ENCODE assay signal across 8 cellular contexts in the genomic region with DNA sequence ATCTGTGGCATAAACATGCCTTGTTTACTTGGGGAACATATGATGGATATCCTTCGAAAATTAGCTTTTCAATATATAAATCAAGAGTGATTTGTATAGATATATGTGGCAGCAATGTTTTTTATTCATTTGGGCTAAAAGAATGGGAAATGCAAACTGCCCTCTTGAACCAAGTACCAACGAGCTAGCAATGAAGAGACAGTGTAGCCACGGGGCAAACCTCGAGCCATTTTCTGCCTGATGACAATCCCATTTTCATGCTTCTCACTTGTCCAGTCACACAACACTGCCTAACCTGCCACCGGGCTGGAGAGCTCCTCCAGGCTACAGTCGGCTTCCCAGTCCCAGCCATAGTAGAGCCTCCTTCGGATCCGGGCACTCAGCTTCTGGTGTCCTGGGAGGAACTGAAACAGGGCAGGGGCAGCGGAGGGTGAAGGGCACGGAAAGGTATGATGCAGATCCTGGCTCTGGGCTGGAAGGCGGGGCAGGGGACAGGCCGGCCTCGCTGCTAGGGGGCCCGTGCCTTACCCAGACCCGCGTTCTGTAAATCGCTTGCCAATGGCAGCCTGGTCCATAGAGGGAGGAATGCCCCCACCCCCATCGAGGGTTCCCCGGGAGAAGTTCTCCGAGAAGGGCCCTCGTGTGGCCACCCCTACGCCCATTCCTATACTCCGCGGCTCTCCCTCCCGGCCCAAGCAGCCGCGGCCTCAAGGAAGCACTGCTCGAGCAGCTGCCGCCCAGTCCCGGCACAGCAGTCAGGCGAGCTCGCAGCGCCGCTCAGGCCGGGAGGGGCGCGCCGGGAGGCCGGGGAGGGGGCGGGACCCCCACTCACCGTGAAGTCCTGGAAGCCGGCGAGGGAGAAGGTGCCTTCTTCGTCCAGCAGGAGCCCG. TPM values are rescaled to one million over a fixed set of nuclear protein-coding genes. Genes with fewer than 3 reads are reported as not detected.
A peak's percentile ranks its signal among the peaks of the same experiment; 100 is the strongest.
DNase-seq lines count a peak whose midpoint lies in the region; ATAC-seq and TF ChIP-seq lines count a peak whose summit lies in the region.

No MANE protein-coding gene starts in this region.

- H3K9me3 ChIP-seq in cardiac muscle cell (ENCODE audit: low read depth) (no peaks in the 10 kb centered on the region), parathyroid adenoma (ENCODE audit: control insufficient read depth, low read length) (no peaks in the 10 kb centered on the region)

- H3K27me3 ChIP-seq in cardiac muscle cell = no peaks in the 10 kb centered on the region
- H3K27me3 ChIP-seq in parathyroid adenoma (ENCODE audit: control insufficient read depth, insufficient read depth, low read length) = no peaks in the 10 kb centered on the region

- peak; percentile 12 for ATAC-seq in HG02840 (IDR thresholded peaks at IDR 0.05; ENCODE audit: low FRiP score, unreplicated experiment)

- peaks cover 13% of the 10 kb centered on the region for H3K36me3 Mint-ChIP-seq in activated naive CD8-positive, alpha-beta T cell treated with anti-CD3 and anti-CD28 coated beads for 36 hours

- peak overlapping the region; percentile 90 for H3K4me3 Mint-ChIP-seq in activated naive CD8-positive, alpha-beta T cell treated with anti-CD3 and anti-CD28 coated beads for 36 hours

- H3K4me2 ChIP-seq in parathyroid adenoma (ENCODE audit: low read length) = peak overlapping the region; percentile 99

- no peaks in the 10 kb centered on the region for H3K9me3 Mint-ChIP-seq in activated naive CD8-positive, alpha-beta T cell treated with anti-CD3 and anti-CD28 coated beads for 36 hours

- peak overlapping the region; percentile 90 for H3K9ac ChIP-seq in parathyroid adenoma

- H3K4me1 ChIP-seq in cardiac muscle cell (ENCODE audit: low read depth) = peaks cover 4% of the 10 kb centered on the region
- H3K4me1 ChIP-seq in parathyroid adenoma = peaks cover 12% of the 10 kb centered on the region

- DNase-seq in activated T-cell treated with anti-CD3 and anti-CD28 coated beads for 24 hours (ENCODE audit: low read depth) (peak; percentile 12), NCI-H526 treated with DMSO at 0.1 percent for 48 hours (lab: John Stamatoyannopoulos, UW) (peak; percentile 52), cardiac muscle cell (ENCODE audit: low read depth in 1 of 2, low spot score in 1 of 2) (peak; percentile 38 to 69), occipital lobe (lab: John Stamatoyannopoulos, UW) (no peak)
- DNase-seq in activated T-cell treated with anti-CD3 and anti-CD28 coated beads, Interleukin-2, amount 50 U/mL, for 1 hour = no peak
- DNase-seq in activated naive CD8-positive, alpha-beta T cell treated with anti-CD3 and anti-CD28 coated beads for 36 hours = peak; percentile 47

- H3K4me3 ChIP-seq in cardiac muscle cell = peak overlapping the region; percentile 49
- peak overlapping the region; percentile 95 for H3K4me3 ChIP-seq in parathyroid adenoma (ENCODE audit: low read depth, low read length)

- H3K4me1 Mint-ChIP-seq in activated naive CD8-positive, alpha-beta T cell treated with anti-CD3 and anti-CD28 coated beads for 36 hours = peaks cover 50% of the 10 kb centered on the region

- no peaks in the 10 kb centered on the region for H3K27me3 Mint-ChIP-seq in activated naive CD8-positive, alpha-beta T cell treated with anti-CD3 and anti-CD28 coated beads for 36 hours

- peak overlapping the region; percentile 81 for H3K27ac Mint-ChIP-seq in activated naive CD8-positive, alpha-beta T cell treated with anti-CD3 and anti-CD28 coated beads for 36 hours

- H3K36me3 ChIP-seq in cardiac muscle cell (peaks cover 18% of the 10 kb centered on the region), parathyroid adenoma (ENCODE audit: control insufficient read depth, insufficient read depth, low read length) (no peaks in the 10 kb centered on the region)

- H3K79me2 ChIP-seq in parathyroid adenoma = peaks cover 8% of the 10 kb centered on the region

- TF ChIP-seq CTCF in cardiac muscle cell (IDR thresholded peaks at IDR 0.05; ENCODE audit: low read depth, low read length) (peak; percentile 21), parathyroid adenoma (IDR thresholded peaks at IDR 0.05) (peak; percentile 4)

- H2AFZ ChIP-seq in parathyroid adenoma = peak overlapping the region; percentile 93

- H3K27ac ChIP-seq in cardiac muscle cell = peak overlapping the region; percentile 93
- H3K27ac ChIP-seq in parathyroid adenoma = peak overlapping the region; percentile 99

RNA-seq across cellular contexts. Expression of a gene that starts 0.6 kb away (rescaled TPM):
- total RNA-seq in activated naive CD8-positive, alpha-beta T cell treated with anti-CD3 and anti-CD28 coated beads for 36 hours = 10 to 100 TPM; 44.1 to 50.2 TPM
- 42.1 and 42.6 TPM in 2 replicates for total RNA-seq in cardiac muscle cell
- polyA plus RNA-seq in cardiac muscle cell = 70.2 and 81.9 TPM in 2 replicates
- 39.3 TPM for total RNA-seq in occipital lobe

RNA-seq across cellular contexts. Expression of a gene that starts 1.9 kb away (rescaled TPM):
- 10 to 100 TPM; 54.2 to 57.7 TPM for total RNA-seq in activated naive CD8-positive, alpha-beta T cell treated with anti-CD3 and anti-CD28 coated beads for 36 hours
- total RNA-seq in cardiac muscle cell = 72.0 and 74.0 TPM in 2 replicates
- polyA plus RNA-seq in cardiac muscle cell = 77.6 and 101 TPM in 2 replicates
- 73.8 TPM for total RNA-seq in occipital lobe

RNA-seq across cellular contexts. Expression of a gene that starts 6.3 kb away (rescaled TPM):
- 1 to 10 TPM in 1 of 2 experiments, under 1 TPM in 1; 0.92 to 1.1 TPM for total RNA-seq in activated naive CD8-positive, alpha-beta T cell treated with anti-CD3 and anti-CD28 coated beads for 36 hours
- total RNA-seq in cardiac muscle cell (0.09 TPM in 1 of 2 replicates, not detected in the other), occipital lobe (0.31 TPM)
- polyA plus RNA-seq in cardiac muscle cell = 0.11 TPM in 1 of 2 replicates, not detected in the other

RNA-seq across cellular contexts. Expression of a gene that starts 15.6 kb away (rescaled TPM):
- total RNA-seq in activated naive CD8-positive, alpha-beta T cell treated with anti-CD3 and anti-CD28 coated beads for 36 hours = 10 to 100 TPM; 19.8 to 21.1 TPM
- total RNA-seq in cardiac muscle cell (8.4 and 12.9 TPM in 2 replicates), occipital lobe (9.2 TPM)
- polyA plus RNA-seq in cardiac muscle cell = 7.7 and 9.4 TPM in 2 replicates

RNA-seq across cellular contexts. Expression of a gene that starts 30.4 kb away (rescaled TPM):
- 10 to 100 TPM; 22.8 to 27.2 TPM for total RNA-seq in activated naive CD8-positive, alpha-beta T cell treated with anti-CD3 and anti-CD28 coated beads for 36 hours
- total RNA-seq in cardiac muscle cell (32.6 and 35.4 TPM in 2 replicates), occipital lobe (14.5 TPM)
- polyA plus RNA-seq in cardiac muscle cell = 49.0 and 54.8 TPM in 2 replicates

Comparison
In these comparisons a context has a peak if more than half of its experiments do, and no peak if none do; other contexts are left out.
1. DNase-seq: peak in activated T-cell treated with anti-CD3 and anti-CD28 coated beads for 24 hours (single experiment), NCI-H526 treated with DMSO at 0.1 percent for 48 hours (single experiment), activated naive CD8-positive, alpha-beta T cell treated with anti-CD3 and anti-CD28 coated beads for 36 hours (single experiment) and cardiac muscle cell (2 of 2); none in activated T-cell treated with anti-CD3 and anti-CD28 coated beads, Interleukin-2, amount 50 U/mL, for 1 hour (single experiment) and occipital lobe (single experiment).